In the genomic region with DNA sequence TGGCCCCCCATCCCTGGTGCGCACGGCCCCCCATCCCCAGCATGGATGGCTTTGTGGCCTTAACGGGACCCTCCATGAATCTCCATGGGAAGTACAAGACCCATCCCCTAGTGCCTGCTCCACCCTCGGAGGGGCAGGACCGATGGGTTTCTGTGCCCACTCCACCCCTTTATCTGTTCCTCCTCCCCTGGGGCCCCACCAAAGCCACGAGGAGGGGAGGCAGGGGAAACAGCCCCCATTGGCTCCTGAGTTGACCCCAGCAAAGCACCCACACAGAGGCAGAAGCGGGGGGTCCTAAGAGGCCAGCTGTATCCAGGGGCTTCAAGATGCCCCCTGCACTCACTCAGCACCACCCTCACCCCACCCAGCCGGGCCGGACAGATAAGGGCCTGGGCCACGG, we compare ENCODE assay signal across 12 cellular contexts. TPM values are rescaled to one million over a fixed set of nuclear protein-coding genes. Genes with fewer than 3 reads are reported as not detected.
DNase-seq lines count a peak whose midpoint lies in the region; ATAC-seq and TF ChIP-seq lines count a peak whose summit lies in the region.
"Had no signal": no experiment of that assay in that cellular context is flagged by ENCODE, and none has a peak within 500 bp of the region (broad histone marks: within the 10 kb centered on the region; RNA-seq: fewer than 3 reads in every experiment).

No MANE protein-coding gene starts in this region.

- H3K27me3 ChIP-seq in heart left ventricle (peaks cover 0 to 21% (median 3%) of the 10 kb centered on the region in 9 donors), HCT116 (ENCODE audit: insufficient read depth, low read length) (peaks cover 5% of the 10 kb centered on the region; the same call in 1 of the 2 replicates), mesendoderm (ENCODE audit: insufficient read depth, low read length, poor library complexity) (no peaks in the 10 kb centered on the region), upper lobe of right lung (peaks cover 27% of the 10 kb centered on the region)

- H3K79me2 ChIP-seq in HCT116 (ENCODE audit: insufficient read depth, low read length) (no peaks in the 10 kb centered on the region), mesendoderm (ENCODE audit: control insufficient read depth, insufficient read depth, low read length) (no peaks in the 10 kb centered on the region)

- TF ChIP-seq POLR2A in heart left ventricle (IDR thresholded peaks at IDR 0.05) (no peak), HCT116 (IDR thresholded peaks at IDR 0.05; ENCODE audit: borderline replicate concordance, extremely low read depth, insufficient read depth, insufficient read length) (no peak)

- CTCF ChIA-PET in HCT116 (lab: Charles Lee): interaction anchor here (0.6 to 1.7 kb wide), 4 partner anchors 25 to 563 kb away, joined by 5 to 7 read pairs (median 6); no protein-coding TSS in a partner anchor

- BruUV-seq in HCT116 (replicated peaks; lab: Mats Ljungman, UMichigan): no TSS peak

- no peak overlapping the region for H2BK5ac ChIP-seq in mesendoderm (ENCODE audit: low read length)

- no peak overlapping the region for H2BK120ac ChIP-seq in mesendoderm (ENCODE audit: low read depth, low read length)

- H3K36me3 ChIP-seq in heart left ventricle: no peaks in the 10 kb centered on the region
- no peaks in the 10 kb centered on the region for H3K36me3 ChIP-seq in HCT116 (ENCODE audit: control insufficient read depth in 1 of 2, insufficient read depth in 2 of 2, low read length in 2 of 2)
- no peaks in the 10 kb centered on the region for H3K36me3 ChIP-seq in mesendoderm (ENCODE audit: control insufficient read depth, insufficient read depth, low read length)
- no peaks in the 10 kb centered on the region for H3K36me3 ChIP-seq in upper lobe of right lung
- H3K36me3 ChIP-seq: HAP-1 had no signal

- H3K9me2 ChIP-seq in HCT116 (ENCODE audit: insufficient read depth): no peaks in the 10 kb centered on the region

- H2AFZ ChIP-seq in HCT116 (ENCODE audit: low read depth, low read length, poor library complexity, severe bottlenecking): no peak overlapping the region

- H3K79me1 ChIP-seq in mesendoderm (ENCODE audit: low read length): no peaks in the 10 kb centered on the region

- POLR2A ChIA-PET in HCT116 (lab: Charles Lee): no interaction called here

- H2BK15ac ChIP-seq in mesendoderm (replicated peaks; ENCODE audit: low read depth): no peak overlapping the region

- peaks cover 0 to 18% (median 0%) of the 10 kb centered on the region in 12 donors for H3K4me1 ChIP-seq in heart left ventricle
- peaks cover 4 to 6% of the 10 kb centered on the region in 2 experiments for H3K4me1 ChIP-seq in HCT116 (ENCODE audit: control insufficient read depth in 1 of 2, insufficient read depth in 2 of 2, low read length in 2 of 2)
- peaks cover 9% of the 10 kb centered on the region for H3K4me1 ChIP-seq in mesendoderm (ENCODE audit: control insufficient read depth, low read depth, low read length)
- no peaks in the 10 kb centered on the region for H3K4me1 ChIP-seq in upper lobe of right lung
- H3K4me1 ChIP-seq: HAP-1 had no signal

- H3K27ac ChIP-seq in heart left ventricle (no peak overlapping the region), HCT116 (ENCODE audit: low read depth, low read length) (no peak overlapping the region), mesendoderm (ENCODE audit: low read depth, low read length) (no peak overlapping the region), upper lobe of right lung (no peak overlapping the region)
- H3K27ac ChIP-seq: C4-2B had no signal

- RAD21 ChIA-PET in HCT116 (lab: Charles Lee; ENCODE audit: low non-redundant PET in 1 of 2, low total read pairs in 2 of 2, uncharacterized antibody in 2 of 2, unreplicated experiment in 2 of 2): no interaction called here

- no peak overlapping the region for H3K23ac ChIP-seq in mesendoderm (ENCODE audit: low read length)

- H3K4ac ChIP-seq in mesendoderm (ENCODE audit: low read depth, low read length): no peak overlapping the region

- H3K56ac ChIP-seq in mesendoderm (ENCODE audit: low read length): peak overlapping the region; percentile 84

- H4K20me1 ChIP-seq in HCT116 (ENCODE audit: insufficient read depth): no peaks in the 10 kb centered on the region

- H3K9me3 ChIP-seq in heart left ventricle (peaks cover 0 to 7% (median 0%) of the 10 kb centered on the region in 12 donors), HCT116 (ENCODE audit: control insufficient read depth in 1 of 2, insufficient read depth in 1 of 2, low read depth in 1 of 2, low read length in 2 of 2) (peaks cover 0 to 4% of the 10 kb centered on the region in 2 experiments; a peak in 1 of 4 replicates), upper lobe of right lung (no peaks in the 10 kb centered on the region)
- H3K9me3 ChIP-seq: HAP-1 had no signal

- H4K5ac ChIP-seq in mesendoderm (ENCODE audit: low read length): no peak overlapping the region

- H3K18ac ChIP-seq in mesendoderm (ENCODE audit: low read length): no peak overlapping the region

- ATAC-seq in Right ventricle myocardium superior (ENCODE audit: poor library complexity) (peak; percentile 18), heart left ventricle (no peak), HCT116 (no peak), upper lobe of right lung (no peak), GM21381 (IDR thresholded peaks at IDR 0.05; ENCODE audit: unreplicated experiment) (no peak), HG03095 (IDR thresholded peaks at IDR 0.05; ENCODE audit: unreplicated experiment) (no peak)

- TF ChIP-seq CTCF in heart left ventricle (IDR thresholded peaks at IDR 0.05): no peak
- TF ChIP-seq CTCF in HCT116 (IDR thresholded peaks at IDR 0.05 in 2 of 3, conservative IDR thresholded peaks at IDR 0.05 in 1 of 3; ENCODE audit: borderline replicate concordance in 1 of 3, insufficient read depth in 1 of 3, low read depth in 2 of 3, low read length in 2 of 3): no peak
- no peak for TF ChIP-seq CTCF in upper lobe of right lung (IDR thresholded peaks at IDR 0.05)

- H2AK5ac ChIP-seq in mesendoderm (ENCODE audit: low read length): peak overlapping the region; percentile 43

- H3K4me2 ChIP-seq in HCT116 (ENCODE audit: low read length): peak overlapping the region; percentile 72
- H3K4me2 ChIP-seq in mesendoderm (ENCODE audit: low read length): no peak overlapping the region

- H3K4me3 ChIP-seq in heart left ventricle: no peak overlapping the region
- H3K4me3 ChIP-seq in HCT116 (replicated peaks in 1 of 2; ENCODE audit: low read depth in 1 of 2, low read length in 2 of 2): no peak overlapping the region
- H3K4me3 ChIP-seq in mesendoderm (ENCODE audit: low read length): no peak overlapping the region
- H3K4me3 ChIP-seq in upper lobe of right lung: no peak overlapping the region
- H3K4me3 ChIP-seq: HAP-1 had no signal

- no peak for TF ChIP-seq RAD21 in HCT116 (IDR thresholded peaks at IDR 0.05; ENCODE audit: low read depth)

- intact Hi-C loops in Right ventricle myocardium superior (cut with DNase I): no loop called here
- intact Hi-C loops in heart left ventricle (cut with DNase I): loop anchor here in 9 of 10 donors (2.0 to 10.0 kb wide), 7 partner anchors 73 to 566 kb away; a partner anchor contains a TSS
- intact Hi-C loops in HCT116 (cut with micrococcal nuclease): loop anchor here (1.0 kb wide), 3 partner anchors 76 to 562 kb away; no protein-coding TSS in a partner anchor
- intact Hi-C loops in upper lobe of right lung (cut with DNase I): no loop called here

- peak overlapping the region; percentile 35; the same call in 1 of the 2 replicates for H3K9ac ChIP-seq in HCT116 (ENCODE audit: low read length)
- no peak overlapping the region for H3K9ac ChIP-seq in mesendoderm (ENCODE audit: low read length)

- no peak for DNase-seq in Right ventricle myocardium superior
- no peak for DNase-seq in heart left ventricle
- DNase-seq in HCT116 (ENCODE audit: low read depth, low spot score): no peak
- no peak for DNase-seq in mesendoderm
- no peak for DNase-seq in upper lobe of right lung
- DNase-seq: GOT3 had no signal

- WGBS in heart left ventricle, 4 donors: 79 to 92% (median 79%) methylated on average over 9 to 10 of the region's 10 CpGs
- WGBS in mesendoderm (ENCODE audit: extremely low coverage, insufficient coverage, low lambda C conversion rate): no CpG with 5 or more reads among the region's 10 CpGs

- H4K8ac ChIP-seq in mesendoderm (ENCODE audit: low read depth, low read length): no peak overlapping the region

TF ChIP-seq in HCT116, 20 proteins besides CTCF, POLR2A, EP300 and RAD21 (continues in another document):
- TF ChIP-seq EZH2 (IDR thresholded peaks at IDR 0.05) (no peak), ZFX (IDR thresholded peaks at IDR 0.05) (no peak), ELF1 (IDR thresholded peaks at IDR 0.05; ENCODE audit: borderline replicate concordance, low read depth) (no peak), YY1 (IDR thresholded peaks at IDR 0.05; ENCODE audit: extremely low read depth, insufficient replicate concordance, low read depth, low read length) (no peak), EZH2phosphoT487 (IDR thresholded peaks at IDR 0.05; ENCODE audit: borderline replicate concordance) (no peak), FOSL1 (IDR thresholded peaks at IDR 0.05; ENCODE audit: low read depth) (no peak), JUND (IDR thresholded peaks at IDR 0.05) (no peak), SIN3A (IDR thresholded peaks at IDR 0.05; ENCODE audit: low read depth) (no peak), POLR2AphosphoS5 (IDR thresholded peaks at IDR 0.05; ENCODE audit: low read depth, low read length) (no peak), SP1 (IDR thresholded peaks at IDR 0.05; ENCODE audit: low read depth) (no peak)
- TF ChIP-seq, protein P1, sequence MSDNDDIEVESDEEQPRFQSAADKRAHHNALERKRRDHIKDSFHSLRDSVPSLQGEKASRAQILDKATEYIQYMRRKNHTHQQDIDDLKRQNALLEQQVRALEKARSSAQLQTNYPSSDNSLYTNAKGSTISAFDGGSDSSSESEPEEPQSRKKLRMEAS (IDR thresholded peaks at IDR 0.05): no peak

RNA-seq across cellular contexts. Expression of a gene that starts 36.1 kb away (rescaled TPM):
- not detected for total RNA-seq in Right ventricle myocardium superior
- total RNA-seq in heart left ventricle: 1 to 10 TPM in 1 of 9 donors, under 1 TPM in 4, not detected in 4; 0.25 to 1.1 (median 0.40) TPM
- polyA plus RNA-seq in heart left ventricle: under 1 TPM; 0.15 to 0.61 TPM
- not detected for total RNA-seq in HCT116 (2021; ENCODE audit: unreplicated experiment)
- not detected in 2 replicates for polyA plus RNA-seq in HCT116 (2012)
- 1.1 TPM for polyA plus RNA-seq in mesendoderm (2013, experiment 1 of 2)
- polyA plus RNA-seq in mesendoderm (2013, experiment 2 of 2): 0.97 TPM
- not detected for total RNA-seq in upper lobe of right lung
- total RNA-seq: CD4-positive, alpha-beta memory T cell; HT-29 had no signal
- polyA plus RNA-seq: CD4-positive, alpha-beta memory T cell had no signal

RNA-seq across cellular contexts. Expression of a gene that starts 48.7 kb away (rescaled TPM):
- total RNA-seq in Right ventricle myocardium superior (28.3 TPM), heart left ventricle (10 to 100 TPM; 26.0 to 58.9 (median 28.8) TPM), HCT116 (2021; ENCODE audit: unreplicated experiment) (95.8 TPM), upper lobe of right lung (117 TPM)
- polyA plus RNA-seq in heart left ventricle: 10 to 100 TPM; 27.3 to 32.5 TPM
- polyA plus RNA-seq in HCT116 (2012): 43.9 and 46.6 TPM in 2 replicates
- polyA plus RNA-seq in mesendoderm (2013, experiment 1 of 2): 34.4 TPM
- 34.6 TPM for polyA plus RNA-seq in mesendoderm (2013, experiment 2 of 2)

Comparison
In these comparisons a context has a peak if more than half of its experiments do, and no peak if none do; other contexts are left out.
1. intact Hi-C loops: an anchor here in heart left ventricle (2.0 to 10.0 kb wide) and HCT116 (1.0 kb wide); none called in Right ventricle myocardium superior and upper lobe of right lung.